Comparison of ENCODE assay signal across 21 cellular contexts in genomic region chr5:111574316-111574715, GRCh38.
DNase-seq lines count a peak whose midpoint lies in the region; ATAC-seq, FAIRE-seq and TF ChIP-seq lines count a peak whose summit lies in the region.
"Had no signal": no experiment of that assay in that cellular context is flagged by ENCODE, and none has a peak within 500 bp of the region (broad histone marks: within the 10 kb centered on the region; RNA-seq: fewer than 3 reads in every experiment).

No MANE protein-coding gene starts in this region.

- H3K36me3 ChIP-seq in GM23248 (ENCODE audit: low read depth), result no peaks in the 10 kb centered on the region
- H3K36me3 ChIP-seq in endothelial cell of umbilical vein (ENCODE audit: control insufficient read depth in 2 of 2, extremely low read depth in 1 of 2, insufficient read depth in 2 of 2, low read length in 2 of 2), result no peaks in the 10 kb centered on the region
- H3K36me3 ChIP-seq: Peyer's patch, SJCRH30 had no signal

- H3K4me3 ChIP-seq in GM23248 (no peak overlapping the region), endothelial cell of umbilical vein (replicated peaks in 1 of 3; ENCODE audit: insufficient read depth in 1 of 3, low read depth in 1 of 3, low read length in 3 of 3) (no peak overlapping the region)
- H3K4me3 ChIP-seq: Peyer's patch, SJCRH30 had no signal

- no peak overlapping the region for H3K4me2 ChIP-seq in GM23248 (ENCODE audit: unreplicated experiment)
- H3K4me2 ChIP-seq in endothelial cell of umbilical vein (ENCODE audit: insufficient read depth, low read length), result no peak overlapping the region

- peak; percentile 50 for DNase-seq in GM23248
- DNase-seq in NCI-H226, result peak; percentile 28
- DNase-seq in endothelial cell of umbilical vein (ENCODE audit: low read depth, low spot score), result no peak
- no peak for DNase-seq in NCI-H1048 (lab: John Stamatoyannopoulos, UW)
- DNase-seq in NCI-H1694 treated with DMSO at 0.1 percent for 48 hours (lab: John Stamatoyannopoulos, UW), result no peak
- no peak for DNase-seq in CD1c-positive myeloid dendritic cell (ENCODE audit: extremely low spot score)
- DNase-seq: Caco-2; CD4-positive, alpha-beta T cell; DMS 273 treated with DMSO at 0.1 percent for 48 hours; DMS79 treated with DMSO at 0.1 percent for 48 hours; GDM1; H7; KBM-7; NCI-H1105 treated with DMSO at 0.1 percent for 48 hours; NCI-H2081; NCI-H2171; NCI-H526; Peyer's patch; SJCRH30 had no signal

- H3K27me3 ChIP-seq in GM23248 (replicated peaks; ENCODE audit: insufficient read depth) (no peaks in the 10 kb centered on the region), endothelial cell of umbilical vein (ENCODE audit: control insufficient read depth in 2 of 2, insufficient read depth in 2 of 2, low read length in 2 of 2) (no peaks in the 10 kb centered on the region)
- H3K27me3 ChIP-seq: Peyer's patch, SJCRH30 had no signal

- dilution Hi-C loops in endothelial cell of umbilical vein (cut with MboI; ENCODE audit: extremely low pct_ligation_motif_present, low sequenced_read_pairs), result no loop called here

- TF ChIP-seq POLR2A in endothelial cell of umbilical vein (IDR thresholded peaks at IDR 0.05; ENCODE audit: low read depth, low read length), result no peak

- no peaks in the 10 kb centered on the region for H3K79me2 ChIP-seq in GM23248 (ENCODE audit: insufficient read depth)
- H3K79me2 ChIP-seq in endothelial cell of umbilical vein (ENCODE audit: control insufficient read depth, insufficient read depth, low read length), result no peaks in the 10 kb centered on the region

- POLR2A ChIA-PET in endothelial cell of umbilical vein (lab: Charles Lee), result no interaction called here

- no peak overlapping the region for H2AFZ ChIP-seq in GM23248
- H2AFZ ChIP-seq in endothelial cell of umbilical vein (ENCODE audit: low read depth, low read length), result no peak overlapping the region

- H3K9me3 ChIP-seq in GM23248 (ENCODE audit: low read depth), result no peaks in the 10 kb centered on the region
- H3K9me3 ChIP-seq in endothelial cell of umbilical vein (replicated peaks; ENCODE audit: control insufficient read depth, insufficient read depth, low read length), result no peaks in the 10 kb centered on the region
- H3K9me3 ChIP-seq: Caco-2, Peyer's patch, SJCRH30 had no signal

- CTCF ChIA-PET in endothelial cell of umbilical vein (lab: Charles Lee), result no interaction called here

- no peak for FAIRE-seq in endothelial cell of umbilical vein (lab: Jason Lieb, UNC)
- FAIRE-seq: HepG2 had no signal

- ATAC-seq in HG03175 (IDR thresholded peaks at IDR 0.05; ENCODE audit: unreplicated experiment), result no peak
- ATAC-seq: HepG2 had no signal

- peaks cover 8% of the 10 kb centered on the region; the same call in 1 of the 2 replicates for H3K4me1 ChIP-seq in GM23248 (ENCODE audit: insufficient read depth)
- peaks cover 6% of the 10 kb centered on the region for H3K4me1 ChIP-seq in endothelial cell of umbilical vein (ENCODE audit: control insufficient read depth, extremely low read depth, insufficient read depth, low read length)
- H3K4me1 ChIP-seq: Caco-2, Peyer's patch, SJCRH30 had no signal

- H3K27ac ChIP-seq in GM23248 (no peak overlapping the region), endothelial cell of umbilical vein (ENCODE audit: insufficient read depth, low read depth, low read length) (no peak overlapping the region)
- H3K27ac ChIP-seq: Peyer's patch, SJCRH30 had no signal

- no peak for TF ChIP-seq CTCF in endothelial cell of umbilical vein (IDR thresholded peaks at IDR 0.05; ENCODE audit: extremely low read depth in 1 of 2, insufficient read depth in 1 of 2, low read depth in 1 of 2, low read length in 2 of 2)

- BruUV-seq in endothelial cell of umbilical vein (replicated peaks; lab: Mats Ljungman, UMichigan), result no TSS peak

- no peaks in the 10 kb centered on the region for H4K20me1 ChIP-seq in GM23248 (ENCODE audit: insufficient read depth)
- no peaks in the 10 kb centered on the region for H4K20me1 ChIP-seq in endothelial cell of umbilical vein (replicated peaks; ENCODE audit: control insufficient read depth, extremely low read depth, insufficient read depth, low read length)

- intact Hi-C loops in endothelial cell of umbilical vein (cut with micrococcal nuclease), result no loop called here

- H3K9me2 ChIP-seq in GM23248 (ENCODE audit: insufficient read depth), result no peaks in the 10 kb centered on the region

- WGBS in GM23248 (ENCODE audit: low coverage in 1 of 2, low lambda C conversion rate in 2 of 2, missing lambda C conversion rate in 2 of 2), 2 experiments, result 65% methylated on average over 2 of the region's 2 CpGs

- H3K9ac ChIP-seq in GM23248, result no peak overlapping the region
- H3K9ac ChIP-seq in endothelial cell of umbilical vein (replicated peaks; ENCODE audit: extremely low read depth, insufficient read depth, low read length), result no peak overlapping the region

- no peaks in the 10 kb centered on the region for H3K9me1 ChIP-seq in endothelial cell of umbilical vein (replicated peaks; ENCODE audit: control insufficient read depth, extremely low read depth, insufficient read depth, low read length)

- in situ Hi-C loops in GM23248 (cut with MboI), result no loop called here

- 0 out of 2 replicates have a peak, but pooled peaks cover 10% of the 10 kb centered on the region for H3F3A ChIP-seq in GM23248 (ENCODE audit: insufficient read depth)

TF ChIP-seq in endothelial cell of umbilical vein, 7 proteins besides CTCF, POLR2A, EP300 and RAD21:
- no peak for TF ChIP-seq FOS (IDR thresholded peaks at IDR 0.05; ENCODE audit: borderline replicate concordance, insufficient read depth, low read length)
- TF ChIP-seq MYC (IDR thresholded peaks at IDR 0.05; ENCODE audit: low read depth, low read length), result no peak
- no peak for TF ChIP-seq MAX (IDR thresholded peaks at IDR 0.05; ENCODE audit: insufficient read depth, insufficient read length)
- peak; percentile 39 for TF ChIP-seq GATA2 (IDR thresholded peaks at IDR 0.05; ENCODE audit: insufficient read depth, insufficient read length, low read depth, low read length)
- TF ChIP-seq EZH2 (IDR thresholded peaks at IDR 0.05; ENCODE audit: borderline replicate concordance, low read depth, low read length, severe bottlenecking), result no peak
- TF ChIP-seq JUN (IDR thresholded peaks at IDR 0.05; ENCODE audit: borderline replicate concordance, insufficient read depth, insufficient read length, low read depth), result no peak
- no peak for TF ChIP-seq POLR2AphosphoS5 (IDR thresholded peaks at IDR 0.05; ENCODE audit: insufficient read depth, low read depth, low read length)

Comparison
In these comparisons a context has a peak if more than half of its experiments do, and no peak if none do; other contexts are left out.
1. DNase-seq: peak in GM23248 (single experiment) and NCI-H226 (single experiment); none in endothelial cell of umbilical vein (single experiment), NCI-H1048 (single experiment), NCI-H1694 treated with DMSO at 0.1 percent for 48 hours (single experiment) and CD1c-positive myeloid dendritic cell (single experiment).